In the genomic region with DNA sequence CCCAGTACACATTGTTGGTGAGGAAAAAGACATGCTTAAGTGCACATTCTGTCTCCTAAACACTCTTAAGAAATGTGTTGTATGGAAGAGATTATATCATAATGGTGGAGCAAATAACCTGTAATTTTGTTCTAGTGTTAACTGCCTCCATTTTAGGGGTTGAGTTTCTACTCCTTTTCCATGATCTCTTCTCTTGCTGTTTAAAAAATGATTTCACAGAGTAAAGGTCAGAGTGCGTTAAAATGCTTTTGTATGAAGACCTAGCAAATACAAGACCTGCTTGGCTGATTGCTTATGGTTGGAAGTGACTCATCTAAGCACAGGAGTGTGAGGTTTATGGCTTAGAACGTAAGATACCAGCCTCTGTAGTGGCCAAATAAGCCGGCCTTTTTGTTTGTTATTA, we compare ENCODE assay signal across 1 cellular context.
TF ChIP-seq lines count a peak whose summit lies in the region.

No MANE protein-coding gene starts in this region.

TF ChIP-seq in WTC11, 78 proteins besides CTCF, POLR2A, EP300 and RAD21 (continued from another document):
- TF ChIP-seq, protein P1, sequence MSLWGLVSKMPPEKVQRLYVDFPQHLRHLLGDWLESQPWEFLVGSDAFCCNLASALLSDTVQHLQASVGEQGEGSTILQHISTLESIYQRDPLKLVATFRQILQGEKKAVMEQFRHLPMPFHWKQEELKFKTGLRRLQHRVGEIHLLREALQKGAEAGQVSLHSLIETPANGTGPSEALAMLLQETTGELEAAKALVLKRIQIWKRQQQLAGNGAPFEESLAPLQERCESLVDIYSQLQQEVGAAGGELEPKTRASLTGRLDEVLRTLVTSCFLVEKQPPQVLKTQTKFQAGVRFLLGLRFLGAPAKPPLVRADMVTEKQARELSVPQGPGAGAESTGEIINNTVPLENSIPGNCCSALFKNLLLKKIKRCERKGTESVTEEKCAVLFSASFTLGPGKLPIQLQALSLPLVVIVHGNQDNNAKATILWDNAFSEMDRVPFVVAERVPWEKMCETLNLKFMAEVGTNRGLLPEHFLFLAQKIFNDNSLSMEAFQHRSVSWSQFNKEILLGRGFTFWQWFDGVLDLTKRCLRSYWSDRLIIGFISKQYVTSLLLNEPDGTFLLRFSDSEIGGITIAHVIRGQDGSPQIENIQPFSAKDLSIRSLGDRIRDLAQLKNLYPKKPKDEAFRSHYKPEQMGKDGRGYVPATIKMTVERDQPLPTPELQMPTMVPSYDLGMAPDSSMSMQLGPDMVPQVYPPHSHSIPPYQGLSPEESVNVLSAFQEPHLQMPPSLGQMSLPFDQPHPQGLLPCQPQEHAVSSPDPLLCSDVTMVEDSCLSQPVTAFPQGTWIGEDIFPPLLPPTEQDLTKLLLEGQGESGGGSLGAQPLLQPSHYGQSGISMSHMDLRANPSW (CRISPR knock-in tag; conservative IDR thresholded peaks at IDR 0.05; ENCODE audit: low read depth), result no peak
- TF ChIP-seq HMGA2 (CRISPR knock-in tag; IDR thresholded peaks at IDR 0.05) (no peak), TP53 (CRISPR knock-in tag; IDR thresholded peaks at IDR 0.05) (no peak)
TF ChIP-seq in WTC11: peak in this region for 0.
